In the genomic region with DNA sequence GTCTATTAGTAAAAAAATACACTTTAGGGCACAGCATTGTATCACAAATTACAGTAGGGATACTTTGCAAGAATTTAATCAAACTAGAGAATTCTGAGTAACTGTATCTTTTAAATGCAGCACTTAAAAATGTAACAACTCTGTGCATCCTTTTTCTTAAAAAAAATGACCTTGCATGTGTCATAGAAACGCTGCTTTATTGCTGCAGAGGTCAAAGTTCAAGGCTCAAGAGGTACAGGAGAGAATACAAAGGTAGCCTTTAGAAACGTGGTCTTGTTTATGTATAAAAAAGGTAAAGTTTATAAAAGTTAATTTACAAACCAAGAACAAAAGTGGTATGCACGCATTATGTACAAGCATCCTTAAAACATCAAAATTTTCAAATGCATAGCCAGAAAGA, we compare ENCODE assay signal across 20 cellular contexts.
"Had no signal": no experiment of that assay in that cellular context is flagged by ENCODE, and none has a peak within 500 bp of the region (broad histone marks: within the 10 kb centered on the region; RNA-seq: fewer than 3 reads in every experiment).

No MANE protein-coding gene starts in this region.

- H3K27ac ChIP-seq: coronary artery, heart left ventricle, neutrophil, right atrium auricular region, suprapubic skin, thyroid gland had no signal

- H3K4me1 ChIP-seq: heart left ventricle, right atrium auricular region, suprapubic skin had no signal

- H3K4me2 ChIP-seq: smooth muscle cell had no signal

- H3K27me3 ChIP-seq: heart left ventricle, neutrophil, right atrium auricular region, suprapubic skin, thyroid gland had no signal

- H3K27ac Mint-ChIP-seq: endodermal cell; naive thymus-derived CD4-positive, alpha-beta T cell; stimulated activated effector memory CD8-positive, alpha-beta T cell treated with anti-CD3 and anti-CD28 coated beads, Interleukin-12 subunit alpha, Interleukin-12 subunit beta, amount 100 ng/mL, for 72 hours; type B pancreatic cell had no signal

- H3K36me3 ChIP-seq: neutrophil had no signal

- DNase-seq: effector CD4-positive, alpha-beta T cell; endodermal cell; foreskin melanocyte; heart left ventricle; hippocampal formation; left colon; left ventricle myocardium superior; naive thymus-derived CD4-positive, alpha-beta T cell; posterior cingulate gyrus; stimulated activated CD4-positive, alpha-beta T cell treated with anti-CD3 and anti-CD28 coated beads, Interleukin-4, amount 100 ng/mL, for 1 hour; stimulated activated CD8-positive, alpha-beta memory T cell treated with anti-CD3 and anti-CD28 coated beads, Interleukin-4, amount 100 ng/mL, for 48 hours; stimulated activated naive CD8-positive, alpha-beta T cell treated with anti-CD3 and anti-CD28 coated beads, Interleukin-15, Interleukin-2, amounts not matched to agents 100 U/mL and 50 U/mL, for 24 hours; thyroid gland had no signal

- H3K27me3 Mint-ChIP-seq: type B pancreatic cell had no signal

- H3K9me3 Mint-ChIP-seq: endodermal cell; stimulated activated effector memory CD8-positive, alpha-beta T cell treated with anti-CD3 and anti-CD28 coated beads, Interleukin-12 subunit alpha, Interleukin-12 subunit beta, amount 100 ng/mL, for 72 hours; type B pancreatic cell had no signal

- H3K36me3 Mint-ChIP-seq: naive thymus-derived CD4-positive, alpha-beta T cell; stimulated activated effector memory CD8-positive, alpha-beta T cell treated with anti-CD3 and anti-CD28 coated beads, Interleukin-12 subunit alpha, Interleukin-12 subunit beta, amount 100 ng/mL, for 72 hours had no signal

- H3K9me3 ChIP-seq: heart left ventricle, neutrophil, right atrium auricular region, suprapubic skin, thyroid gland had no signal

- H3K4me3 Mint-ChIP-seq: endodermal cell; naive thymus-derived CD4-positive, alpha-beta T cell; stimulated activated effector memory CD8-positive, alpha-beta T cell treated with anti-CD3 and anti-CD28 coated beads, Interleukin-12 subunit alpha, Interleukin-12 subunit beta, amount 100 ng/mL, for 72 hours; type B pancreatic cell had no signal

- H3K4me3 ChIP-seq: coronary artery, heart left ventricle, right atrium auricular region, smooth muscle cell, suprapubic skin, thyroid gland had no signal

- ATAC-seq: heart left ventricle; left colon; left ventricle myocardium superior; naive thymus-derived CD4-positive, alpha-beta T cell; stimulated activated effector memory CD8-positive, alpha-beta T cell treated with anti-CD3 and anti-CD28 coated beads, Interleukin-12 subunit alpha, Interleukin-12 subunit beta, amount 100 ng/mL, for 72 hours; stimulated activated naive CD8-positive, alpha-beta T cell treated with anti-CD3 and anti-CD28 coated beads, Interleukin-15, Interleukin-2, amounts not matched to agents 100 U/mL and 50 U/mL, for 24 hours had no signal

- H3K4me1 Mint-ChIP-seq: endodermal cell; naive thymus-derived CD4-positive, alpha-beta T cell; stimulated activated effector memory CD8-positive, alpha-beta T cell treated with anti-CD3 and anti-CD28 coated beads, Interleukin-12 subunit alpha, Interleukin-12 subunit beta, amount 100 ng/mL, for 72 hours had no signal
